Comparison of ENCODE assay signal across 13 cellular contexts in the genomic region with DNA sequence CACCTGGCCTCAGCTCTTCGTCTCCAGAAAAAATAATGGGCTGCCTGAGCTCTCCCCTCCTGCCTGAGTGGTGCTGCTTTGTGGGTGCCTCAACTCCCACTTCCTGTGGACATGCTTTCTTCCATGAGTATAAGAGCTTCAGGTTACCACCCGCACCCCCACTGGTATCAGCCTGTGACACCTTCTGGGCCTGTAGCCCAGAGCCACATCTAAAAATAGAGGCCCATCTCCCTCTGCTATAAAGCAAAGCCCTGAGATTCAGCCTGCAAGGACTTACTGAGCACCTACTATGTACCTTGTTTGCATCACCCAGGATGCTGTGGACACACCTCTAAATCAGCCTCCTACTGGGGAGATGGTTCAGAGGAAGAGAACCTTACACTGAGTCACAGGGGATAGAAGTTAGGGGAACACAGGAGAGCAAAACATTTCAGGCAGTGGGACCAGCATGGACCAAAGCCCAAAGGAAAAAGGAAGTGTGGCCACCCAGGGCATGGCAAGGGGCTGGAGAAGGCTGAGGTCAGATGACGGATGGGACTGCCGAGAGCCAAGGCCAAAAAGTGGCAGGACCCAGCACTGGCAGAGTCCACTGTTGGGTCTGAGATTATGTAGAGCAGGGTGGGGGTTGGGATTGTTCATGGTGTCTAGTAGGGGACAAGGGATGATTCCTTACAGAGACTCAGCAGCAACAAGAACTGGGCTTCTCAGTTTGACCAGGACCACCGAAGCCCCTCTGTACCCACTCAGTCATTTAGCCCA.
DNase-seq lines count a peak whose midpoint lies in the region; TF ChIP-seq lines count a peak whose summit lies in the region.
"Had no signal": no experiment of that assay in that cellular context is flagged by ENCODE, and none has a peak within 500 bp of the region (broad histone marks: within the 10 kb centered on the region; RNA-seq: fewer than 3 reads in every experiment).

No MANE protein-coding gene starts in this region.

- peaks cover 5 to 21% of the 10 kb centered on the region in 2 donors for H3K4me1 ChIP-seq in adrenal gland (replicated peaks in 1 of 2)
- H3K4me1 ChIP-seq in hepatocyte (ENCODE audit: insufficient read depth), result peaks cover 28% of the 10 kb centered on the region
- H3K4me1 ChIP-seq in testis, result peaks cover 38% of the 10 kb centered on the region
- no peaks in the 10 kb centered on the region for H3K4me1 ChIP-seq in Karpas-422 (ENCODE audit: low read length)
- peaks cover 7% of the 10 kb centered on the region for H3K4me1 ChIP-seq in A673 (ENCODE audit: insufficient read depth, low read length, poor library complexity, severe bottlenecking)

- H3K27me3 ChIP-seq in adrenal gland (no peaks in the 10 kb centered on the region), hepatocyte (no peaks in the 10 kb centered on the region), testis (no peaks in the 10 kb centered on the region), Karpas-422 (ENCODE audit: low read length) (no peaks in the 10 kb centered on the region), A673 (replicated peaks; ENCODE audit: insufficient read depth, low read depth, low read length, poor library complexity) (no peaks in the 10 kb centered on the region)

- H4K20me1 ChIP-seq in hepatocyte (ENCODE audit: insufficient read depth, poor library complexity, severe bottlenecking) (no peaks in the 10 kb centered on the region), Karpas-422 (ENCODE audit: insufficient read depth, low read depth, low read length) (no peaks in the 10 kb centered on the region)

- H3K27ac ChIP-seq in adrenal gland, result peak overlapping the region in 3 of 5 donors; percentile 44 to 89 (median 84)
- peak overlapping the region; percentile 85 for H3K27ac ChIP-seq in hepatocyte
- peak overlapping the region; percentile 92 to 94 for H3K27ac ChIP-seq in testis
- no peak overlapping the region for H3K27ac ChIP-seq in Karpas-422 (ENCODE audit: low read length)
- H3K27ac ChIP-seq in A673 (ENCODE audit: low read depth, low read length, poor library complexity, severe bottlenecking), result no peak overlapping the region

- no peak for TF ChIP-seq CTCF in adrenal gland (IDR thresholded peaks at IDR 0.05)
- TF ChIP-seq CTCF in hepatocyte (IDR thresholded peaks at IDR 0.05; ENCODE audit: poor library complexity), result no peak
- TF ChIP-seq CTCF in testis (IDR thresholded peaks at IDR 0.05), result no peak
- no peak for TF ChIP-seq CTCF in A673 (conservative IDR thresholded peaks at IDR 0.05; ENCODE audit: low read depth, low read length)

- peak overlapping the region; percentile 36 for H3K4me3 Mint-ChIP-seq in activated CD4-positive, alpha-beta T cell treated with anti-CD3 and anti-CD28 coated beads, Interleukin-2, amount 10 ng/mL, durations not matched to agents 24 days and 14 days

- H3K79me2 ChIP-seq in hepatocyte (no peaks in the 10 kb centered on the region), Karpas-422 (ENCODE audit: low read length) (no peaks in the 10 kb centered on the region)

- peaks cover 48% of the 10 kb centered on the region for H3K4me1 Mint-ChIP-seq in activated CD4-positive, alpha-beta T cell treated with anti-CD3 and anti-CD28 coated beads, Interleukin-2, amount 10 ng/mL, durations not matched to agents 24 days and 14 days

- POLR2A ChIA-PET in A673 (lab: Charles Lee; ENCODE audit: low non-redundant PET), result no interaction called here

- no peak overlapping the region for H3K4me3 ChIP-seq in adrenal gland
- H3K4me3 ChIP-seq in hepatocyte, result no peak overlapping the region
- H3K4me3 ChIP-seq in testis, result no peak overlapping the region
- H3K4me3 ChIP-seq in Karpas-422 (ENCODE audit: low read length), result no peak overlapping the region
- no peak overlapping the region for H3K4me3 ChIP-seq in A673 (ENCODE audit: low read depth, low read length, poor library complexity, severe bottlenecking)

- WGBS in adrenal gland, 4 donors, result 54 to 82% (median 63%) methylated on average over 4 to 5 of the region's 5 CpGs
- WGBS in hepatocyte (ENCODE audit: low lambda C conversion rate, missing lambda C conversion rate), result 93% methylated on average over 5 of the region's 5 CpGs
- 67 to 87% methylated on average over 5 of the region's 5 CpGs for WGBS in testis, 2 donors

- no peak for DNase-seq in activated CD4-positive, alpha-beta T cell treated with anti-CD3 and anti-CD28 coated beads, Interleukin-2, amount 10 ng/mL, durations not matched to agents 24 days and 14 days
- no peak for DNase-seq in activated CD4-positive, alpha-beta T cell treated with anti-CD3 and anti-CD28 coated beads, Interleukin-2, amount 50 U/mL, for 1 hour
- peak in 1 of 7 donors; percentile 13 for DNase-seq in adrenal gland
- no peak for DNase-seq in hepatocyte (ENCODE audit: low spot score)
- no peak for DNase-seq in testis
- no peak for DNase-seq in Karpas-422
- no peak for DNase-seq in globus pallidus (ENCODE audit: low spot score)
- DNase-seq in A673 (ENCODE audit: low spot score), result no peak
- DNase-seq: activated CD4-positive, alpha-beta T cell treated with anti-CD3 and anti-CD28 coated beads, Interleukin-2, amount 50 U/mL, for 4 hours; GF-D8; MM.1S; stimulated activated CD4-positive, alpha-beta T cell treated with anti-CD3 and anti-CD28 coated beads, Interleukin-15, amount 100 ng/mL, for 24 hours; stimulated activated naive CD4-positive, alpha-beta T cell treated with Interleukin-2 at 50 U/mL for 16 hours had no signal

- no peaks in the 10 kb centered on the region for H3K36me3 ChIP-seq in adrenal gland (replicated peaks in 1 of 2)
- no peaks in the 10 kb centered on the region for H3K36me3 ChIP-seq in hepatocyte (replicated peaks; ENCODE audit: insufficient read depth, low read depth)
- no peaks in the 10 kb centered on the region for H3K36me3 ChIP-seq in testis (ENCODE audit: low read depth, missing control alignments)
- no peaks in the 10 kb centered on the region for H3K36me3 ChIP-seq in Karpas-422 (ENCODE audit: insufficient read depth, low read length)
- H3K36me3 ChIP-seq in A673 (ENCODE audit: insufficient read depth, low read length, poor library complexity, severe bottlenecking), result no peaks in the 10 kb centered on the region

- H3K27me3 Mint-ChIP-seq in activated CD4-positive, alpha-beta T cell treated with anti-CD3 and anti-CD28 coated beads, Interleukin-2, amount 10 ng/mL, durations not matched to agents 24 days and 14 days, result no peaks in the 10 kb centered on the region

- H3K4me2 ChIP-seq in hepatocyte (no peak overlapping the region), Karpas-422 (ENCODE audit: low read depth, low read length, poor library complexity, severe bottlenecking) (no peak overlapping the region)

- H3K27ac Mint-ChIP-seq in activated CD4-positive, alpha-beta T cell treated with anti-CD3 and anti-CD28 coated beads, Interleukin-2, amount 10 ng/mL, durations not matched to agents 24 days and 14 days, result peak overlapping the region; percentile 74

- no TSS peak for BruUV-seq in A673 (replicated peaks; lab: Mats Ljungman, UMichigan)

- intact Hi-C loops in activated CD4-positive, alpha-beta T cell treated with anti-CD3 and anti-CD28 coated beads, Interleukin-2, amount 10 ng/mL, durations not matched to agents 24 days and 14 days (cut with micrococcal nuclease), result loop anchor here (5.0 kb wide), 1 partner anchor 36 kb away; no protein-coding TSS in a partner anchor
- intact Hi-C loops in adrenal gland (cut with DNase I) (no loop called here), testis (cut with DNase I; ENCODE audit: low total_unique reads) (loop anchor here (10.0 kb wide), 1 partner anchor 127 kb away; a partner anchor contains a TSS), A673 (cut with micrococcal nuclease; ENCODE audit: unreplicated experiment) (no loop called here)

- no peak for TF ChIP-seq POLR2A in adrenal gland (IDR thresholded peaks at IDR 0.05)
- TF ChIP-seq POLR2A in testis (IDR thresholded peaks at IDR 0.05), result no peak

- H3K36me3 Mint-ChIP-seq in activated CD4-positive, alpha-beta T cell treated with anti-CD3 and anti-CD28 coated beads, Interleukin-2, amount 10 ng/mL, durations not matched to agents 24 days and 14 days (ENCODE audit: low read depth), result peaks cover 1% of the 10 kb centered on the region

- CTCF ChIA-PET in A673 (lab: Charles Lee), result no interaction called here

- H3K9me2 ChIP-seq in hepatocyte (replicated peaks; ENCODE audit: insufficient read depth) (no peaks in the 10 kb centered on the region), Karpas-422 (replicated peaks; ENCODE audit: insufficient read depth, low read length) (no peaks in the 10 kb centered on the region)

- H3K9ac ChIP-seq in Karpas-422 (ENCODE audit: low read length), result no peak overlapping the region

- H3K9me3 Mint-ChIP-seq in activated CD4-positive, alpha-beta T cell treated with anti-CD3 and anti-CD28 coated beads, Interleukin-2, amount 10 ng/mL, durations not matched to agents 24 days and 14 days, result no peaks in the 10 kb centered on the region

- H2AFZ ChIP-seq in hepatocyte, result no peak overlapping the region
- no peak overlapping the region for H2AFZ ChIP-seq in Karpas-422 (ENCODE audit: low read length)

- no peaks in the 10 kb centered on the region for H3K9me3 ChIP-seq in adrenal gland (replicated peaks in 1 of 3)
- no peaks in the 10 kb centered on the region for H3K9me3 ChIP-seq in hepatocyte (ENCODE audit: low read depth)
- no peaks in the 10 kb centered on the region for H3K9me3 ChIP-seq in testis
- H3K9me3 ChIP-seq in Karpas-422 (ENCODE audit: low read length), result no peaks in the 10 kb centered on the region
- no peaks in the 10 kb centered on the region for H3K9me3 ChIP-seq in A673 (ENCODE audit: low read depth, low read length, poor library complexity, severe bottlenecking)

Comparison
In these comparisons a context has a peak if more than half of its experiments do, and no peak if none do; other contexts are left out.
1. H3K27ac ChIP-seq: peak in adrenal gland (3 of 5), hepatocyte (single experiment) and testis (2 of 2); none in Karpas-422 (single experiment) and A673 (single experiment).
2. intact Hi-C loops: an anchor here in activated CD4-positive, alpha-beta T cell treated with anti-CD3 and anti-CD28 coated beads, Interleukin-2, amount 10 ng/mL, durations not matched to agents 24 days and 14 days (5.0 kb wide) and testis (10.0 kb wide); none called in adrenal gland and A673.